In genomic region chr4:24089831-24090531, GRCh38 we compare ENCODE assay signal across 23 cellular contexts.
DNase-seq lines count a peak whose midpoint lies in the region; ATAC-seq, FAIRE-seq and TF ChIP-seq lines count a peak whose summit lies in the region.
"Had no signal": no experiment of that assay in that cellular context is flagged by ENCODE, and none has a peak within 500 bp of the region (broad histone marks: within the 10 kb centered on the region; RNA-seq: fewer than 3 reads in every experiment).

No MANE protein-coding gene starts in this region.

- H3K27ac ChIP-seq in AG04450 (ENCODE audit: low read depth, low read length) = peak overlapping the region; percentile 85
- H3K27ac ChIP-seq: HL-60, upper lobe of right lung had no signal

- ATAC-seq in HG03469 (IDR thresholded peaks at IDR 0.05; ENCODE audit: unreplicated experiment) (no peak), GM19023 (IDR thresholded peaks at IDR 0.05; ENCODE audit: unreplicated experiment) (no peak)
- ATAC-seq: effector memory CD8-positive, alpha-beta T cell; left ventricle myocardium superior; right cardiac atrium; stimulated activated naive CD8-positive, alpha-beta T cell treated with anti-CD3 and anti-CD28 coated beads, Interleukin-15, amount 100 ng/mL, for 72 hours; upper lobe of right lung had no signal

- TF ChIP-seq CTCF in AG04450 (IDR thresholded peaks at IDR 0.05; ENCODE audit: low read depth, low read length) (peak; percentile 12; the same call in 1 of the 2 replicates), bronchial epithelial cell (IDR thresholded peaks at IDR 0.05; ENCODE audit: insufficient read depth, low read length, severe bottlenecking) (no peak)

- POLR2A ChIA-PET in AG04450 (lab: Yijun Ruan, JAX) = interaction anchor here (0.5 to 1.2 kb wide), 3 partner anchors 15 to 124 kb away, joined by 3 to 8 read pairs (median 3); no protein-coding TSS in a partner anchor

- CTCF ChIA-PET in AG04450 (lab: Charles Lee) = interaction anchor here (1.0 to 2.3 kb wide), 7 partner anchors 14 to 386 kb away, joined by 3 to 7 read pairs (median 3); no protein-coding TSS in a partner anchor

- no peaks in the 10 kb centered on the region for H3K9me3 ChIP-seq in AG04450 (ENCODE audit: control insufficient read depth, insufficient read depth, low read length)
- H3K9me3 ChIP-seq: upper lobe of right lung had no signal

- no peaks in the 10 kb centered on the region for H3K27me3 ChIP-seq in AG04450 (ENCODE audit: control insufficient read depth, insufficient read depth, low read length)
- no peaks in the 10 kb centered on the region for H3K27me3 ChIP-seq in bronchial epithelial cell (ENCODE audit: control insufficient read depth, insufficient read depth, low read length)
- H3K27me3 ChIP-seq: upper lobe of right lung had no signal

- no peaks in the 10 kb centered on the region for H3K36me3 ChIP-seq in bronchial epithelial cell (ENCODE audit: control insufficient read depth, insufficient read depth, low read length)
- H3K36me3 ChIP-seq: upper lobe of right lung had no signal

- DNase-seq in AG04450 (ENCODE audit: low read depth, low spot score) (peak; percentile 59), HT1080 (ENCODE audit: low read depth) (peak; percentile 76), bronchial epithelial cell (ENCODE audit: low read depth) (peak; percentile 63), glomerular visceral epithelial cell (ENCODE audit: extremely low spot score) (peak; percentile 7), nucleus accumbens (lab: John Stamatoyannopoulos, UW) (no peak), HPDE6-E6E7 (ENCODE audit: extremely low spot score) (no peak)
- DNase-seq: activated CD4-positive, alpha-beta T cell treated with anti-CD3 and anti-CD28 coated beads for 1 hour; CD4-positive, alpha-beta T cell; cerebellar nuclear complex; DMS53; effector memory CD8-positive, alpha-beta T cell; foreskin melanocyte; GOT3; KBM-7; left ventricle myocardium superior; NCI-H1092; NCI-H774; right cardiac atrium; stimulated activated naive CD8-positive, alpha-beta T cell treated with anti-CD3 and anti-CD28 coated beads, Interleukin-15, amount 100 ng/mL, for 72 hours; upper lobe of right lung had no signal

- peak overlapping the region; percentile 47 for H3K4me3 ChIP-seq in AG04450 (ENCODE audit: low read depth, low read length)
- no peak overlapping the region for H3K4me3 ChIP-seq in bronchial epithelial cell (ENCODE audit: low read depth, low read length)
- H3K4me3 ChIP-seq: upper lobe of right lung had no signal

- no peak for FAIRE-seq in bronchial epithelial cell (lab: Jason Lieb, UNC)

Comparison
In these comparisons a context has a peak if more than half of its experiments do, and no peak if none do; other contexts are left out.
1. DNase-seq: peak in AG04450 (single experiment), HT1080 (single experiment), bronchial epithelial cell (single experiment) and glomerular visceral epithelial cell (single experiment); none in nucleus accumbens (0 of 56) and HPDE6-E6E7 (single experiment).